Comparison of ENCODE assay signal across 8 cellular contexts in the genomic region with DNA sequence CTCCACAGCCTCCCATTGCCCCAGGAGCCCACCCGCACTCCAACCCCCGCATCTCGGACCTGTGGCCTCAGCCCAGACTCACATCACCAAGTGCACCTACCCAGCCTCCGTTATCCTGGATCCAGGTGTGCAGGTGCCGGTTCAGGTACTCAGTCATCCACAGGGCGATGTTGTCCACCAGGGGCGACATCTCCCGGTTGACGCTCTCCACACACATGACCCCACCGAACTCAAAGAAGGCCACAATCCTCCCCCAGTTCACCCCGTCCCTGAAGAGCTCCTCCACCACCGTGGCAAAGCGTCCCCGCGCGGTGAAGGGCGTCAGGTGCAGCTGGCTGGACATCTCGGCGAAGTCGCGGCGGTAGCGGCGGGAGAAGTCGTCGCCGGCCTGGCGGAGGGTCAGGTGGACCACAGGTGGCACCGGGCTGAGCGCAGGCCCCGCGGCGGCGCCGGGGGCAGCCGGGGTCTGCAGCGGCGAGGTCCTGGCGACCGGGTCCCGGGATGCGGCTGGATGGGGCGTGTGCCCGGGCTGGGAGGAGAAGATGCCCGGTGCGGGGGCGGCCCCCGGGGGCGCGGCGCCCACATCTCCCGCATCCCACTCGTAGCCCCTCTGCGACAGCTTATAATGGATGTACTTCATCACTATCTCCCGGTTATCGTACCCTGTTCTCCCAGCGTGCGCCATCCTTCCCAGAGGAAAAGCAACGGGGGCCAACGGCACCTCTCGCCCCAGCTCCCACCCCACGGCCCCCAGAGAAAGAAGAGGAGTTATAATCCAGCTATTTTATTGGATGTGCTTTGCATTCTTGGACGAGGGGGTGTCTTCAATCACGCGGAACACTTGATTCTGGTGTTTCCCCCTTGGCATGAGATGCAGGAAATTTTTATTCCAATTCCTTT. TPM values are rescaled to one million over a fixed set of nuclear protein-coding genes. Genes with fewer than 3 reads are reported as not detected.
DNase-seq lines count a peak whose midpoint lies in the region; ATAC-seq and TF ChIP-seq lines count a peak whose summit lies in the region.

No MANE protein-coding gene starts in this region.

- peak overlapping the region; percentile 100 for H3K4me3 Mint-ChIP-seq in central memory CD8-positive, alpha-beta T cell

- peak overlapping the region in 2 of 3 donors; percentile 74 to 91 for H3K4me3 ChIP-seq in liver (ENCODE audit: low read depth in 1 of 3, low read length in 3 of 3)

- H3K36me3 ChIP-seq in liver (ENCODE audit: control insufficient read depth in 4 of 4, insufficient read depth in 3 of 4, low read depth in 1 of 4, low read length in 3 of 4), result no peaks in the 10 kb centered on the region

- H3K9me3 ChIP-seq in liver (ENCODE audit: control insufficient read depth in 4 of 4, low read length in 3 of 4), result no peaks in the 10 kb centered on the region

- no peak overlapping the region for H3K27ac ChIP-seq in liver (ENCODE audit: low read depth in 1 of 2, low read length in 2 of 2)

- no peaks in the 10 kb centered on the region for H3K27me3 ChIP-seq in liver (ENCODE audit: control insufficient read depth in 4 of 4, insufficient read depth in 4 of 4, low read length in 3 of 4)

- 8% methylated on average over 65 of the region's 65 CpGs for WGBS in liver

- peaks cover 26% of the 10 kb centered on the region for H3K36me3 Mint-ChIP-seq in central memory CD8-positive, alpha-beta T cell (ENCODE audit: insufficient read depth)

- no peaks in the 10 kb centered on the region for H3K27me3 Mint-ChIP-seq in central memory CD8-positive, alpha-beta T cell

- ATAC-seq in central memory CD8-positive, alpha-beta T cell (replicated peaks; ENCODE audit: extremely low read depth, poor library complexity, severe bottlenecking), result peak; percentile 52
- no peak for ATAC-seq in HG02970 (IDR thresholded peaks at IDR 0.05; ENCODE audit: low FRiP score, unreplicated experiment)

- peak; percentile 38 to 75 for TF ChIP-seq RAD21 in liver (IDR thresholded peaks at IDR 0.05)

- peak; percentile 47 for TF ChIP-seq CTCF in GM12801 (IDR thresholded peaks at IDR 0.05; ENCODE audit: extremely low read depth, insufficient read length)
- TF ChIP-seq CTCF in liver (IDR thresholded peaks at IDR 0.05; ENCODE audit: low read depth, low read length, missing input control), result peak; percentile 27

- no peak overlapping the region for H3K9ac ChIP-seq in liver (ENCODE audit: low read depth in 1 of 2, low read length in 2 of 2)

- peaks cover 3 to 20% (median 10%) of the 10 kb centered on the region in 4 donors for H3K4me1 ChIP-seq in liver (ENCODE audit: control insufficient read depth in 4 of 4, insufficient read depth in 4 of 4, low read length in 3 of 4)

- peak overlapping the region; percentile 96 for H3K27ac Mint-ChIP-seq in central memory CD8-positive, alpha-beta T cell (ENCODE audit: low read depth)

- DNase-seq in GOT3 (lab: John Stamatoyannopoulos, UW) (peak; percentile 2), NCI-H1105 treated with DMSO at 0.1 percent for 48 hours (lab: John Stamatoyannopoulos, UW) (peak; percentile 94)
- peak; percentile 57 to 81 (median 72) for DNase-seq in activated CD4-positive, CD25-positive, alpha-beta regulatory T cell (lab: John Stamatoyannopoulos, UW)
- DNase-seq in central memory CD8-positive, alpha-beta T cell (ENCODE audit: low spot score in 2 of 2), result peak; percentile 66 to 68
- DNase-seq in stimulated activated CD4-positive, alpha-beta T cell treated with anti-CD3 and anti-CD28 coated beads, TNF-alpha, amount 100 ng/mL, for 1 hour (ENCODE audit: low read depth in 3 of 3, low spot score in 1 of 3), result peak; percentile 59 to 68 (median 64)

- H3K4me1 Mint-ChIP-seq in central memory CD8-positive, alpha-beta T cell, result peaks cover 80% of the 10 kb centered on the region

- H3K9me3 Mint-ChIP-seq in central memory CD8-positive, alpha-beta T cell, result no peaks in the 10 kb centered on the region

TF ChIP-seq in liver, 16 proteins besides CTCF, POLR2A, EP300 and RAD21:
- TF ChIP-seq RXRA (IDR thresholded peaks at IDR 0.05), result peak in 1 of 2 donors; percentile 9
- TF ChIP-seq SP1 (IDR thresholded peaks at IDR 0.05), result no peak
- no peak for TF ChIP-seq EGR1 (IDR thresholded peaks at IDR 0.05; ENCODE audit: low read depth in 2 of 2)
- no peak for TF ChIP-seq FOXA1 (IDR thresholded peaks at IDR 0.05)
- TF ChIP-seq YY1 (IDR thresholded peaks at IDR 0.05), result no peak
TF ChIP-seq in liver: peak in this region for 1.

RNA-seq across cellular contexts. Expression of a gene that starts 1.3 kb away (rescaled TPM):
- total RNA-seq in liver, result 1 to 10 TPM; 2.1 to 3.9 TPM
- polyA plus RNA-seq in liver, result under 1 TPM; 0.40 to 0.69 TPM

RNA-seq across cellular contexts. Expression of a gene that starts 48.8 kb away (rescaled TPM):
- 10 to 100 TPM; 11.3 to 34.1 TPM for total RNA-seq in liver
- polyA plus RNA-seq in liver, result 10 to 100 TPM; 28.7 to 37.2 TPM

Comparison
In these comparisons a context has a peak if more than half of its experiments do, and no peak if none do; other contexts are left out.
1. DNase-seq: peak in every context shown above with its lines; median percentile 94 in NCI-H1105 treated with DMSO at 0.1 percent for 48 hours; 72 in activated CD4-positive, CD25-positive, alpha-beta regulatory T cell; 67 in central memory CD8-positive, alpha-beta T cell; 64 in stimulated activated CD4-positive, alpha-beta T cell treated with anti-CD3 and anti-CD28 coated beads, TNF-alpha, amount 100 ng/mL, for 1 hour; 2 in GOT3.